In the genomic region with DNA sequence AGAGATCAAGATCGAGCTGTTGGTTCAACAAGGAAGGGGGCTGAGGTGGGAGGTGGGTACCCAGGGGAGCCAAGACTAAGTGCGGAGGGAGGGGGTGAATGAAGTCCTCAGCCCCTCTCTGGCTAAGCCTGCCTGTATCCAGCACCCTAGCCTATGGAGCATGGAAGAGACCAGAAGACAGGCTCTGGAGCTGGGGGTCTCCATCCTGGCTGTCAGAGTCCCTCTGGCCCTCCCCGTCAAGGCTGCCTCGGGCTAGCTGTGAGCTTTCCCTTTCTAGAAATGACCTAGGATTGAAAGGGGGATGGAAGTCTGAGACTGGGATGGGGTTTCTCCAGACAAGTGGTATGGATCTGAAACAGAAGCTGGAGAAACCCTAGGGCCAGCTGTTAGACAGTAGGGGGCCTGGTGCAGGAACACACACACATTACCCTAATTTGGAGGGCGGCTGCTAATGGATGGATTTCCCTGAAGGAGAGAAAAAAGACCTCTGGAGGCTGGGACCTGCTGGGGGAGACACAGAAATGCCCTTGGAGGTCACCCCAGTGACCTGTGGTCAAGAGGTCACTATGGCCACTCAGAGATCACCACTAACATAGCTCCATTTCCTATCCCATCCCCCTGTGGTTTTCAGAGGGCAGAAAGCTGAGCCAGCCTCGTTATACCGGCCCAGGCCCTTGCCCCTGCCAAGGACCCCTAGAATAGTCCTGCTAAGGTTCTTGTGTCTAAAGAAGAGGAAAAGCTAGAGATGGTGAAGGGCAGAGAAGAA, we compare ENCODE assay signal across 16 cellular contexts.
DNase-seq lines count a peak whose midpoint lies in the region; ATAC-seq and TF ChIP-seq lines count a peak whose summit lies in the region.
"Had no signal": no experiment of that assay in that cellular context is flagged by ENCODE, and none has a peak within 500 bp of the region (broad histone marks: within the 10 kb centered on the region; RNA-seq: fewer than 3 reads in every experiment).

No MANE protein-coding gene starts in this region.

- H3K9me3 ChIP-seq in osteoblast (ENCODE audit: low read depth, low read length) (no peaks in the 10 kb centered on the region), sigmoid colon (no peaks in the 10 kb centered on the region)
- H3K9me3 ChIP-seq: BLaER1 treated with 17β-estradiol and CSF1 and Interleukin-3, amounts not matched to agents 10 nM and 100 nM had no signal

- POLR2A ChIA-PET in HEK293T (lab: Yijun Ruan, JAX) = no interaction called here

- WGBS in sigmoid colon, 2 donors = 80 to 84% methylated on average over 7 of the region's 7 CpGs

- no peak overlapping the region for H2AFZ ChIP-seq in osteoblast (ENCODE audit: low read length)

- no peaks in the 10 kb centered on the region for H4K20me1 ChIP-seq in osteoblast (ENCODE audit: insufficient read depth, low read length)
- H4K20me1 ChIP-seq: BLaER1 treated with 17β-estradiol and CSF1 and Interleukin-3, amounts not matched to agents 10 nM and 100 nM had no signal

- TF ChIP-seq EP300 in sigmoid colon (IDR thresholded peaks at IDR 0.05) = no peak

- DNase-seq in cardiac septum (ENCODE audit: low spot score) = peak; percentile 68
- no peak for DNase-seq in Right ventricle myocardium inferior (ENCODE audit: missing footprints)
- peak; percentile 51 for DNase-seq in osteoblast (ENCODE audit: insufficient read length, low spot score, missing footprints)
- no peak for DNase-seq in sigmoid colon
- no peak for DNase-seq in HEK293T (ENCODE audit: extremely low spot score)
- no peak for DNase-seq in activated naive CD4-positive, alpha-beta T cell treated with anti-CD3 and anti-CD28 coated beads, Interleukin-2, amount 50 U/mL, for 72 hours (ENCODE audit: low spot score in 2 of 2)
- DNase-seq: ACHN; CD4-positive, CD25-positive, alpha-beta regulatory T cell; DMS79; GOT3; H9; HFFc6 had no signal

- TF ChIP-seq CTCF in osteoblast (IDR thresholded peaks at IDR 0.05; ENCODE audit: extremely low read depth, low read depth, low read length) = no peak
- no peak for TF ChIP-seq CTCF in sigmoid colon (IDR thresholded peaks at IDR 0.05)

- H3K36me3 ChIP-seq in osteoblast (ENCODE audit: insufficient read depth, low read length) (no peaks in the 10 kb centered on the region), sigmoid colon (no peaks in the 10 kb centered on the region)
- H3K36me3 ChIP-seq: BLaER1 treated with 17β-estradiol and CSF1 and Interleukin-3, amounts not matched to agents 10 nM and 100 nM had no signal

- H3K4me1 ChIP-seq in osteoblast (ENCODE audit: insufficient read depth, low read length) (no peaks in the 10 kb centered on the region), sigmoid colon (no peaks in the 10 kb centered on the region)
- H3K4me1 ChIP-seq: BLaER1 treated with 17β-estradiol and CSF1 and Interleukin-3, amounts not matched to agents 10 nM and 100 nM had no signal

- H3K27me3 ChIP-seq in osteoblast (ENCODE audit: insufficient read depth, low read length) (peaks cover 95% of the 10 kb centered on the region), sigmoid colon (peaks cover 0 to 16% (median 0%) of the 10 kb centered on the region in 3 donors)
- H3K27me3 ChIP-seq: BLaER1 treated with 17β-estradiol and CSF1 and Interleukin-3, amounts not matched to agents 10 nM and 100 nM had no signal

- no peak overlapping the region for H3K27ac Mint-ChIP-seq in activated naive CD4-positive, alpha-beta T cell treated with anti-CD3 and anti-CD28 coated beads, Interleukin-2, amount 50 U/mL, for 72 hours
- H3K27ac Mint-ChIP-seq: CD4-positive, CD25-positive, alpha-beta regulatory T cell; H9; HFFc6 had no signal

- CTCF ChIA-PET in HEK293T (lab: Yijun Ruan, JAX) = interaction anchor here (1.4 kb wide), 2 partner anchors 10 to 28 kb away, joined by 3 to 4 read pairs; no protein-coding TSS in a partner anchor

- no peak overlapping the region for H3K4me2 ChIP-seq in osteoblast (ENCODE audit: insufficient read depth, low read length)
- H3K4me2 ChIP-seq: BLaER1 treated with 17β-estradiol and CSF1 and Interleukin-3, amounts not matched to agents 10 nM and 100 nM had no signal

- H3K4me3 ChIP-seq in osteoblast (ENCODE audit: insufficient read depth, low read length) = no peak overlapping the region
- H3K4me3 ChIP-seq in sigmoid colon = no peak overlapping the region
- H3K4me3 ChIP-seq: BLaER1 treated with 17β-estradiol and CSF1 and Interleukin-3, amounts not matched to agents 10 nM and 100 nM; GM12878 had no signal

- ATAC-seq in Right ventricle myocardium inferior = no peak
- ATAC-seq in activated naive CD4-positive, alpha-beta T cell treated with anti-CD3 and anti-CD28 coated beads, Interleukin-2, amount 50 U/mL, for 72 hours = no peak
- ATAC-seq: GM12878 had no signal

- no peaks in the 10 kb centered on the region for H3K79me2 ChIP-seq in osteoblast (ENCODE audit: insufficient read depth, low read length)

- intact Hi-C loops in cardiac septum (cut with DNase I) (no loop called here), Right ventricle myocardium inferior (cut with DNase I) (no loop called here), sigmoid colon (cut with DNase I) (no loop called here)

- H3K9me3 Mint-ChIP-seq in activated naive CD4-positive, alpha-beta T cell treated with anti-CD3 and anti-CD28 coated beads, Interleukin-2, amount 50 U/mL, for 72 hours = no peaks in the 10 kb centered on the region
- H3K9me3 Mint-ChIP-seq: CD4-positive, CD25-positive, alpha-beta regulatory T cell; H9; HFFc6 had no signal

- no peak for TF ChIP-seq POLR2A in sigmoid colon (IDR thresholded peaks at IDR 0.05)

- peak overlapping the region; percentile 66 for H3K27ac ChIP-seq in angular gyrus (ENCODE audit: low read depth, low read length)
- H3K27ac ChIP-seq in osteoblast (ENCODE audit: low read depth, low read length) = no peak overlapping the region
- H3K27ac ChIP-seq in sigmoid colon = no peak overlapping the region
- H3K27ac ChIP-seq: BLaER1 treated with 17β-estradiol and CSF1 and Interleukin-3, amounts not matched to agents 10 nM and 100 nM; HL-60 had no signal

- H3K36me3 Mint-ChIP-seq in activated naive CD4-positive, alpha-beta T cell treated with anti-CD3 and anti-CD28 coated beads, Interleukin-2, amount 50 U/mL, for 72 hours = no peaks in the 10 kb centered on the region
- H3K36me3 Mint-ChIP-seq: CD4-positive, CD25-positive, alpha-beta regulatory T cell had no signal

TF ChIP-seq in HEK293T, 16 proteins besides CTCF, POLR2A, EP300 and RAD21:
- TF ChIP-seq TARDBP (IDR thresholded peaks at IDR 0.05) (no peak), FOXK2 (IDR thresholded peaks at IDR 0.05) (no peak), L3MBTL2 (conservative IDR thresholded peaks at IDR 0.05) (no peak), ELF4 (IDR thresholded peaks at IDR 0.05) (no peak), SUZ12 (IDR thresholded peaks at IDR 0.05) (no peak), SP1 (IDR thresholded peaks at IDR 0.05) (no peak), CTBP1 (IDR thresholded peaks at IDR 0.05; ENCODE audit: borderline replicate concordance) (no peak), NFRKB (IDR thresholded peaks at IDR 0.05) (no peak), BHLHE40 (IDR thresholded peaks at IDR 0.05; ENCODE audit: borderline replicate concordance) (no peak), FOXM1 (IDR thresholded peaks at IDR 0.05; ENCODE audit: borderline replicate concordance) (no peak), PKNOX1 (IDR thresholded peaks at IDR 0.05) (no peak), FOXA1 (IDR thresholded peaks at IDR 0.05) (no peak), ZNF384 (IDR thresholded peaks at IDR 0.05) (no peak), ARNT (IDR thresholded peaks at IDR 0.05) (no peak), LEF1 (IDR thresholded peaks at IDR 0.05; ENCODE audit: borderline replicate concordance) (no peak), HDGF (IDR thresholded peaks at IDR 0.05; ENCODE audit: borderline replicate concordance) (no peak)

Comparison
In these comparisons a context has a peak if more than half of its experiments do, and no peak if none do; other contexts are left out.
1. DNase-seq: peak in cardiac septum (single experiment) and osteoblast (single experiment); none in Right ventricle myocardium inferior (single experiment), sigmoid colon (single experiment), HEK293T (single experiment) and activated naive CD4-positive, alpha-beta T cell treated with anti-CD3 and anti-CD28 coated beads, Interleukin-2, amount 50 U/mL, for 72 hours (0 of 2).